ENCODE assay signal across 11 cellular contexts in the genomic region with DNA sequence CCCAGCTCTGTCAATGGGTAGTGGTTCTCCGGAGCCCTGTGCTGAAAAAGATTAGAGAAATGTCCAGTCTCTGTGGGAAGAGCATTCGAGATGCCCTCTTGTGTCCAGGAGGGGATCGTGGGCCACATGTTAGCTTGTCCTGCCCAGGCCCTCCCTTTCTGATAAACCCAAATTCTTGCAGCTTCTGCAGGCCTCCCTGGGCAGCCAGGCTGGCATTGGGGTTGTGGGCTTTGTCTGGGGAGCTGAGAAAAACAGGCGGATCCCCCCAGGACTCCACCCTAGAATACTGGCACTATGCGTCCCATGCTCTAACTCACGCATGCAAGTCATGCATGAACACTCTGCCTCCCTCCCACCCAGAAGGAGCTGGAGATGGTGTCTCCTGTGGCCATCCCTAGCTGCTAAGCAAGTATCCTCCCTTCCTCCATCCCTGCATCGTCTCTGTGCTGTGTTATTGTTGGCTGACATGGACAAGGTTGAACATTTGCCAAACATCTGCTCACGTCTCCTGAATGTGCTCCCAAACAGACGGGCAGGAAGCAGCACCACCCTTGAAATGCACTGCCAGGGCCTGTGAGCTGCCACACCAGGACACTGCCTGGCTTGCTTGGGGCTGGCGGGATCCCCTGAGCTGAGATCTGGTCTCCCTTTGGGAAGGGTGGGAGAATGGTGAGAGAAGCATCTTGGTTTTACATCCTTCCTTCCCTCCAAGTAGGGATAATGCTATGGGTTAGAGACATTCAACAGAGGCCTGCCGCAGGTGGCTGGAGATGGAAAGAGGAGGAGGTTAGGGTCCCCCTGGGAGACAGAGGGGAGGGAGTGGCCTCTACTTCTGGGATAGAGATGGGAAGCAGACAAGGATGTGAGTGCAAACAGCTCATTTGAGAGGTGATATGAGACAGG. TPM values are rescaled to one million over a fixed set of nuclear protein-coding genes. Genes with fewer than 3 reads are reported as not detected.
DNase-seq lines count a peak whose midpoint lies in the region; ATAC-seq and TF ChIP-seq lines count a peak whose summit lies in the region.
"Had no signal": no experiment of that assay in that cellular context is flagged by ENCODE, and none has a peak within 500 bp of the region (broad histone marks: within the 10 kb centered on the region; RNA-seq: fewer than 3 reads in every experiment).

No MANE protein-coding gene starts in this region.

- 52% methylated on average over 11 of the region's 11 CpGs for WGBS in mammary epithelial cell (ENCODE audit: low coverage, missing lambda C conversion rate)

- peaks cover 59% of the 10 kb centered on the region for H3K4me1 ChIP-seq in mammary epithelial cell (ENCODE audit: insufficient read depth, low read length)

- peak overlapping the region; percentile 17 for H2AFZ ChIP-seq in mammary epithelial cell (ENCODE audit: low read depth, low read length)

- H3K4me3 Mint-ChIP-seq in mesothelial cell of epicardium: no peak overlapping the region
- no peak overlapping the region for H3K4me3 Mint-ChIP-seq in activated T-helper 17 cell treated with anti-CD3 and anti-CD28 coated beads, Interleukin-2, amount 50 U/mL, for 72 hours
- no peak overlapping the region for H3K4me3 Mint-ChIP-seq in activated CD4-positive, alpha-beta T cell treated with anti-CD3 and anti-CD28 coated beads for 36 hours
- H3K4me3 Mint-ChIP-seq: activated B cell treated with CpG ODN at 0.5 μM for 24 hours; natural killer cell treated with Interleukin-12 subunit alpha and Interleukin-12 subunit beta and Interleukin-15 and Interleukin-18, amount 100 ng/mL, for 72 hours had no signal

- POLR2A ChIA-PET in activated CD4-positive, alpha-beta T cell treated with anti-CD3 and anti-CD28 coated beads for 36 hours (lab: Charles Lee): no interaction called here
- POLR2A ChIA-PET in HEK293T (lab: Yijun Ruan, JAX): no interaction called here

- H3K4me2 ChIP-seq in mammary epithelial cell (ENCODE audit: insufficient read depth, low read depth, low read length): no peak overlapping the region

- in situ Hi-C loops in mammary epithelial cell (cut with MboI; ENCODE audit: low sequenced_read_pairs in 2 of 2): no loop called here

- no peak for ATAC-seq in activated T-helper 17 cell treated with anti-CD3 and anti-CD28 coated beads, Interleukin-2, amount 50 U/mL, for 72 hours (replicated peaks)
- ATAC-seq in activated CD4-positive, alpha-beta T cell treated with anti-CD3 and anti-CD28 coated beads for 36 hours: no peak

- TF ChIP-seq CTCF in mammary epithelial cell (conservative IDR thresholded peaks at IDR 0.05 in 1 of 2, IDR thresholded peaks at IDR 0.05 in 1 of 2; ENCODE audit: extremely low read depth in 1 of 2, insufficient read depth in 1 of 2, low read depth in 1 of 2, low read length in 2 of 2) (no peak), mesothelial cell of epicardium (IDR thresholded peaks at IDR 0.05; ENCODE audit: unreplicated experiment) (no peak)

- no TSS peak for BruUV-seq in mammary epithelial cell (replicated peaks; lab: Mats Ljungman, UMichigan)

- H4K20me1 ChIP-seq in mammary epithelial cell (ENCODE audit: insufficient read depth, low read length): no peaks in the 10 kb centered on the region

- H3K27me3 ChIP-seq in MG63 (no peaks in the 10 kb centered on the region), mammary epithelial cell (ENCODE audit: insufficient read depth, low read length) (no peaks in the 10 kb centered on the region)

- H3K9ac ChIP-seq in mammary epithelial cell (ENCODE audit: insufficient read depth, low read length): no peak overlapping the region

- peak overlapping the region; percentile 52 for H3K27ac Mint-ChIP-seq in mesothelial cell of epicardium
- no peak overlapping the region for H3K27ac Mint-ChIP-seq in activated T-helper 17 cell treated with anti-CD3 and anti-CD28 coated beads, Interleukin-2, amount 50 U/mL, for 72 hours
- no peak overlapping the region for H3K27ac Mint-ChIP-seq in activated CD4-positive, alpha-beta T cell treated with anti-CD3 and anti-CD28 coated beads for 36 hours
- H3K27ac Mint-ChIP-seq: activated B cell treated with CpG ODN at 0.5 μM for 24 hours; natural killer cell treated with Interleukin-12 subunit alpha and Interleukin-12 subunit beta and Interleukin-15 and Interleukin-18, amount 100 ng/mL, for 72 hours had no signal

- intact Hi-C loops in mammary epithelial cell (cut with micrococcal nuclease): loop anchor here (2.0 kb wide), 1 partner anchor 28 kb away; no protein-coding TSS in a partner anchor
- intact Hi-C loops in activated CD4-positive, alpha-beta T cell treated with anti-CD3 and anti-CD28 coated beads for 36 hours (cut with DNase I, micrococcal nuclease): loop anchor here in 1 of 2 experiments (10.0 kb wide), 1 partner anchor 964 kb away; no protein-coding TSS in a partner anchor

- H3K36me3 ChIP-seq in MG63: no peaks in the 10 kb centered on the region
- H3K36me3 ChIP-seq in mammary epithelial cell (ENCODE audit: insufficient read depth, low read length): no peaks in the 10 kb centered on the region

- H3K36me3 Mint-ChIP-seq in mesothelial cell of epicardium: no peaks in the 10 kb centered on the region
- no peaks in the 10 kb centered on the region for H3K36me3 Mint-ChIP-seq in activated T-helper 17 cell treated with anti-CD3 and anti-CD28 coated beads, Interleukin-2, amount 50 U/mL, for 72 hours (ENCODE audit: low read depth)
- no peaks in the 10 kb centered on the region for H3K36me3 Mint-ChIP-seq in activated CD4-positive, alpha-beta T cell treated with anti-CD3 and anti-CD28 coated beads for 36 hours (ENCODE audit: low read depth)
- H3K36me3 Mint-ChIP-seq: natural killer cell treated with Interleukin-12 subunit alpha and Interleukin-12 subunit beta and Interleukin-15 and Interleukin-18, amount 100 ng/mL, for 72 hours had no signal

- no peaks in the 10 kb centered on the region for H3K79me2 ChIP-seq in mammary epithelial cell (ENCODE audit: insufficient read depth, low read length)

- H3K27ac ChIP-seq in mammary epithelial cell (ENCODE audit: insufficient read depth, low read depth, low read length): no peak overlapping the region

- H3K9me3 ChIP-seq in MG63 (no peaks in the 10 kb centered on the region), mammary epithelial cell (replicated peaks; ENCODE audit: insufficient read depth, low read length) (no peaks in the 10 kb centered on the region)

- no peaks in the 10 kb centered on the region for H3K9me3 Mint-ChIP-seq in mesothelial cell of epicardium
- H3K9me3 Mint-ChIP-seq in activated T-helper 17 cell treated with anti-CD3 and anti-CD28 coated beads, Interleukin-2, amount 50 U/mL, for 72 hours: no peaks in the 10 kb centered on the region
- H3K9me3 Mint-ChIP-seq in activated CD4-positive, alpha-beta T cell treated with anti-CD3 and anti-CD28 coated beads for 36 hours (ENCODE audit: low read depth): no peaks in the 10 kb centered on the region
- H3K9me3 Mint-ChIP-seq: activated B cell treated with CpG ODN at 0.5 μM for 24 hours; natural killer cell treated with Interleukin-12 subunit alpha and Interleukin-12 subunit beta and Interleukin-15 and Interleukin-18, amount 100 ng/mL, for 72 hours had no signal

- dilution Hi-C loops in mammary epithelial cell (cut with HindIII; ENCODE audit: low sequenced_read_pairs): no loop called here

- CTCF ChIA-PET in mammary epithelial cell (lab: Charles Lee; ENCODE audit: low non-redundant PET) (interaction anchor here (0.6 to 0.9 kb wide), 2 partner anchors 34 to 105 kb away, joined by 4 to 7 read pairs; no protein-coding TSS in a partner anchor), HEK293T (lab: Yijun Ruan, JAX) (interaction anchor here (1.2 kb wide), 1 partner anchor 105 kb away, joined by 12 read pairs; no protein-coding TSS in a partner anchor)
- CTCF ChIA-PET in activated CD4-positive, alpha-beta T cell treated with anti-CD3 and anti-CD28 coated beads for 36 hours (lab: Charles Lee): interaction anchor here (0.6 to 1.6 kb wide), 4 partner anchors 8 to 106 kb away, joined by 3 to 9 read pairs (median 4); no protein-coding TSS in a partner anchor

- H3K4me3 ChIP-seq in MG63: no peak overlapping the region
- H3K4me3 ChIP-seq in mammary epithelial cell (replicated peaks in 1 of 3; ENCODE audit: insufficient read depth in 1 of 3, low read depth in 2 of 3, low read length in 3 of 3): no peak overlapping the region

- DNase-seq in AG20443 (ENCODE audit: low spot score) (peak; percentile 84), MG63 (peak; percentile 86), mammary epithelial cell (peak; percentile 78), mesothelial cell of epicardium (ENCODE audit: low spot score in 2 of 2, unreplicated experiment in 2 of 2) (peak in 1 of 2 experiments; percentile 48), HEK293T (ENCODE audit: extremely low spot score) (no peak)
- no peak for DNase-seq in stimulated activated naive CD4-positive, alpha-beta T cell (lab: John Stamatoyannopoulos, UW)
- no peak for DNase-seq in activated CD4-positive, alpha-beta T cell treated with anti-CD3 and anti-CD28 coated beads for 36 hours
- DNase-seq: activated B cell treated with CpG ODN at 0.5 μM for 24 hours, KBM-7 had no signal

- H3K4me1 Mint-ChIP-seq in mesothelial cell of epicardium: peaks cover 22% of the 10 kb centered on the region
- peaks cover 20% of the 10 kb centered on the region for H3K4me1 Mint-ChIP-seq in activated T-helper 17 cell treated with anti-CD3 and anti-CD28 coated beads, Interleukin-2, amount 50 U/mL, for 72 hours
- H3K4me1 Mint-ChIP-seq in activated CD4-positive, alpha-beta T cell treated with anti-CD3 and anti-CD28 coated beads for 36 hours: peaks cover 21% of the 10 kb centered on the region

- H3K27me3 Mint-ChIP-seq in mesothelial cell of epicardium (ENCODE audit: low read depth): peaks cover 13% of the 10 kb centered on the region
- H3K27me3 Mint-ChIP-seq in activated T-helper 17 cell treated with anti-CD3 and anti-CD28 coated beads, Interleukin-2, amount 50 U/mL, for 72 hours: peaks cover 5% of the 10 kb centered on the region
- H3K27me3 Mint-ChIP-seq in activated CD4-positive, alpha-beta T cell treated with anti-CD3 and anti-CD28 coated beads for 36 hours: peaks cover 9% of the 10 kb centered on the region

TF ChIP-seq in HEK293T, 16 proteins besides CTCF, POLR2A, EP300 and RAD21 (continues in another document):
- no peak for TF ChIP-seq FOXK2 (IDR thresholded peaks at IDR 0.05)

RNA-seq across cellular contexts. Expression of gene CFAP161, which starts 26.5 kb away (rescaled TPM):
- not detected in 2 replicates for total RNA-seq in MG63 (2014; rRNA removed; shearing (Covaris generic); ENCODE audit: low replicate concordance)
- total RNA-seq in mammary epithelial cell (under 1 TPM in 1 of 2 donors, not detected in 1; 0.17 TPM), mesothelial cell of epicardium (not detected in 3 replicates)
- 0.03 TPM for polyA plus RNA-seq in mammary epithelial cell
- not detected for polyA minus RNA-seq in mammary epithelial cell
- under 1 TPM in 1 of 2 donors, not detected in 1; 0.15 TPM for total RNA-seq in activated T-helper 17 cell treated with anti-CD3 and anti-CD28 coated beads, Interleukin-2, amount 50 U/mL, for 72 hours
- not detected for total RNA-seq in activated CD4-positive, alpha-beta T cell treated with anti-CD3 and anti-CD28 coated beads for 36 hours
- total RNA-seq: natural killer cell treated with Interleukin-12 subunit alpha and Interleukin-12 subunit beta and Interleukin-15 and Interleukin-18, amount 100 ng/mL, for 72 hours had no signal

RNA-seq across cellular contexts. Expression of gene IL16, which starts 36.1 kb away (rescaled TPM):
- total RNA-seq in MG63 (2014; rRNA removed; shearing (Covaris generic); ENCODE audit: low replicate concordance): 0.10 and 2.3 TPM in 2 replicates
- 1 to 10 TPM; 1.7 to 2.3 TPM for total RNA-seq in mammary epithelial cell
- polyA plus RNA-seq in mammary epithelial cell: 0.32 TPM
- polyA minus RNA-seq in mammary epithelial cell: 2.8 TPM
- total RNA-seq in mesothelial cell of epicardium: 0.27 to 0.35 TPM (median 0.34 TPM) in 3 replicates
- total RNA-seq in activated T-helper 17 cell treated with anti-CD3 and anti-CD28 coated beads, Interleukin-2, amount 50 U/mL, for 72 hours: 10 to 100 TPM; 58.0 to 95.0 TPM
- total RNA-seq in activated CD4-positive, alpha-beta T cell treated with anti-CD3 and anti-CD28 coated beads for 36 hours: 100 to 1,000 TPM; 102 to 117 TPM

Comparison
In these comparisons a context has a peak if more than half of its experiments do, and no peak if none do; other contexts are left out.
1. DNase-seq: peak in AG20443 (single experiment), MG63 (single experiment) and mammary epithelial cell (single experiment); none in stimulated activated naive CD4-positive, alpha-beta T cell (0 of 6), activated CD4-positive, alpha-beta T cell treated with anti-CD3 and anti-CD28 coated beads for 36 hours (single experiment) and HEK293T (single experiment).
2. RNA of gene IL16, which starts 36.1 kb away (total RNA-seq): 102 to 117 TPM in activated CD4-positive, alpha-beta T cell treated with anti-CD3 and anti-CD28 coated beads for 36 hours and 58.0 to 95.0 TPM in activated T-helper 17 cell treated with anti-CD3 and anti-CD28 coated beads, Interleukin-2, amount 50 U/mL, for 72 hours; 1.7 to 2.3 TPM in mammary epithelial cell, 0.27 to 0.35 TPM in mesothelial cell of epicardium and 0.10 to 2.3 TPM in MG63; every median in the first group is over 10 times any median in the second.